7 cellular contexts compared by ENCODE assay signal in genomic region chr22:50190182-50190951, GRCh38. TPM values are rescaled to one million over a fixed set of nuclear protein-coding genes. Genes with fewer than 3 reads are reported as not detected.
DNase-seq lines count a peak whose midpoint lies in the region; ATAC-seq and TF ChIP-seq lines count a peak whose summit lies in the region.

No MANE protein-coding gene starts in this region.

- H3K23ac ChIP-seq in neuronal stem cell (ENCODE audit: low read depth, low read length, poor library complexity) = peak overlapping the region; percentile 89

- peaks cover 13% of the 10 kb centered on the region for H3K79me1 ChIP-seq in neuronal stem cell (ENCODE audit: low read depth, low read length)

- no peak overlapping the region for H3K14ac ChIP-seq in neuronal stem cell (ENCODE audit: low read length)

- H3K27me3 ChIP-seq in neuronal stem cell (ENCODE audit: control insufficient read depth in 3 of 3, insufficient read depth in 3 of 3, low read depth in 1 of 3, low read length in 3 of 3) = peaks cover 0 to 1% (median 0%) of the 10 kb centered on the region in 3 experiments
- no peaks in the 10 kb centered on the region for H3K27me3 ChIP-seq in thoracic aorta (replicated peaks; ENCODE audit: insufficient read depth)

- H4K91ac ChIP-seq in neuronal stem cell (ENCODE audit: low read depth, low read length, poor library complexity) = no peak overlapping the region

- H2BK120ac ChIP-seq in neuronal stem cell (ENCODE audit: low read depth, low read length) = no peak overlapping the region

- H2AK5ac ChIP-seq in neuronal stem cell (ENCODE audit: low read depth, low read length) = peak overlapping the region; percentile 37

- H3K4me2 ChIP-seq in neuronal stem cell (ENCODE audit: insufficient read depth, low read length, poor library complexity, severe bottlenecking) = peak overlapping the region; percentile 14

- TF ChIP-seq CTCF in fibroblast of mammary gland (conservative IDR thresholded peaks at IDR 0.05; ENCODE audit: control insufficient read depth, insufficient read depth, low read depth, low read length) (no peak), thoracic aorta (IDR thresholded peaks at IDR 0.05) (peak; percentile 1)

- peak overlapping the region; percentile 81 for H3K9ac ChIP-seq in neuronal stem cell (ENCODE audit: low read depth, low read length, poor library complexity)

- H3K4me3 ChIP-seq in fibroblast of mammary gland (ENCODE audit: control insufficient read depth, low read depth, low read length) (peak overlapping the region; percentile 24), neuronal stem cell (ENCODE audit: low read length in 2 of 2) (peak overlapping the region in 1 of 2 donors; percentile 30), thoracic aorta (peak overlapping the region; percentile 74)

- peak overlapping the region; percentile 87 for H3K18ac ChIP-seq in neuronal stem cell (ENCODE audit: low read length)

- peaks cover 16 to 26% of the 10 kb centered on the region in 2 donors for H3K36me3 ChIP-seq in neuronal stem cell (replicated peaks in 1 of 2; ENCODE audit: control insufficient read depth in 2 of 2, insufficient read depth in 2 of 2, low read length in 2 of 2)
- peaks cover 8% of the 10 kb centered on the region for H3K36me3 ChIP-seq in thoracic aorta

- WGBS in neuronal stem cell (ENCODE audit: extremely low coverage in 2 of 2, insufficient read length in 2 of 2, insufficient replicate concordance in 1 of 2), 2 donors = no CpG with 5 or more reads among the region's 43 CpGs

- H3K9me3 ChIP-seq in neuronal stem cell (replicated peaks in 1 of 2; ENCODE audit: control insufficient read depth in 2 of 2, insufficient read depth in 1 of 2, low read depth in 1 of 2, low read length in 2 of 2) (peaks cover 0 to 2% of the 10 kb centered on the region in 2 donors), thoracic aorta (no peaks in the 10 kb centered on the region)

- no peak overlapping the region for H3K4ac ChIP-seq in neuronal stem cell (ENCODE audit: low read length)

- H2BK15ac ChIP-seq in neuronal stem cell (ENCODE audit: low read length) = peak overlapping the region; percentile 38

- ATAC-seq in GM18498 (IDR thresholded peaks at IDR 0.05; ENCODE audit: unreplicated experiment) (peak; percentile 45), HG02884 (IDR thresholded peaks at IDR 0.05; ENCODE audit: unreplicated experiment) (peak; percentile 39), thoracic aorta (ENCODE audit: insufficient number of reproducible peaks, low FRiP score, low read depth) (no peak)

- peaks cover 4 to 8% of the 10 kb centered on the region in 2 donors for H3K4me1 ChIP-seq in neuronal stem cell (ENCODE audit: control insufficient read depth in 2 of 2, insufficient read depth in 1 of 2, low read depth in 1 of 2, low read length in 2 of 2)
- H3K4me1 ChIP-seq in thoracic aorta (ENCODE audit: control insufficient read depth in 1 of 2, low read depth in 2 of 2) = peaks cover 29 to 38% of the 10 kb centered on the region in 2 donors

- peak overlapping the region; percentile 71 for H2BK5ac ChIP-seq in neuronal stem cell (ENCODE audit: low read length)

- H3K27ac ChIP-seq in neuronal stem cell (replicated peaks; ENCODE audit: low read length) (no peak overlapping the region), thoracic aorta (peak overlapping the region; percentile 74 to 86)

- H2BK12ac ChIP-seq in neuronal stem cell (ENCODE audit: low read length) = no peak overlapping the region

- no peak overlapping the region for H4K8ac ChIP-seq in neuronal stem cell (ENCODE audit: low read depth, low read length)

- DNase-seq in NOMO-1 treated with DMSO at 0.1 percent for 48 hours (lab: John Stamatoyannopoulos, UW; ENCODE audit: unreplicated experiment) (peak; percentile 92), fibroblast of mammary gland (ENCODE audit: low read depth) (peak; percentile 52), neuronal stem cell (ENCODE audit: low spot score) (no peak), thoracic aorta (ENCODE audit: low spot score) (no peak)
- DNase-seq in activated T-cell treated with anti-CD3 and anti-CD28 coated beads, Interleukin-2, amount 50 U/mL, for 1 hour = peak; percentile 88

- H2AFZ ChIP-seq in neuronal stem cell (ENCODE audit: low read length) = no peak overlapping the region

RNA-seq across cellular contexts. Expression of gene TRABD, which starts 4.7 kb away (rescaled TPM):
- 34.5 TPM for polyA plus RNA-seq in neuronal stem cell (2013, experiment 1 of 2)
- polyA plus RNA-seq in neuronal stem cell (2013, experiment 2 of 2) = 33.8 TPM
- 10 to 100 TPM; 31.7 to 40.6 TPM for total RNA-seq in thoracic aorta

RNA-seq across cellular contexts. Expression of gene SELENOO, which starts 10.4 kb away (rescaled TPM):
- polyA plus RNA-seq in neuronal stem cell (2013, experiment 1 of 2) = 11.5 TPM
- polyA plus RNA-seq in neuronal stem cell (2013, experiment 2 of 2) = 11.4 TPM
- total RNA-seq in thoracic aorta = 10 to 100 TPM; 25.6 to 41.0 TPM

RNA-seq across cellular contexts. Expression of gene PANX2, which starts 19.8 kb away (rescaled TPM):
- 3.0 TPM for polyA plus RNA-seq in neuronal stem cell (2013, experiment 1 of 2)
- 3.1 TPM for polyA plus RNA-seq in neuronal stem cell (2013, experiment 2 of 2)
- 1 to 10 TPM; 2.5 to 4.1 TPM for total RNA-seq in thoracic aorta

RNA-seq across cellular contexts. Expression of gene TUBGCP6, which starts 54.5 kb away (rescaled TPM):
- 12.1 TPM for polyA plus RNA-seq in neuronal stem cell (2013, experiment 1 of 2)
- 12.1 TPM for polyA plus RNA-seq in neuronal stem cell (2013, experiment 2 of 2)
- 10 to 100 TPM; 52.3 to 80.1 TPM for total RNA-seq in thoracic aorta

Comparison
In these comparisons a context has a peak if more than half of its experiments do, and no peak if none do; other contexts are left out.
1. DNase-seq: peak in NOMO-1 treated with DMSO at 0.1 percent for 48 hours (single experiment), activated T-cell treated with anti-CD3 and anti-CD28 coated beads, Interleukin-2, amount 50 U/mL, for 1 hour (single experiment) and fibroblast of mammary gland (single experiment); none in neuronal stem cell (single experiment) and thoracic aorta (single experiment).